Comparison of ENCODE assay signal across 11 cellular contexts in genomic region chr22:22935056-22935545, GRCh38. TPM values are rescaled to one million over a fixed set of nuclear protein-coding genes. Genes with fewer than 3 reads are reported as not detected.
DNase-seq lines count a peak whose midpoint lies in the region; ATAC-seq and TF ChIP-seq lines count a peak whose summit lies in the region.
"Had no signal": no experiment of that assay in that cellular context is flagged by ENCODE, and none has a peak within 500 bp of the region (broad histone marks: within the 10 kb centered on the region; RNA-seq: fewer than 3 reads in every experiment).

No MANE protein-coding gene starts in this region.

- WGBS in psoas muscle, 3 donors = 77 to 98% (median 80%) methylated on average over 3 of the region's 3 CpGs

- ATAC-seq in GM19043 (IDR thresholded peaks at IDR 0.05; ENCODE audit: low read depth, unreplicated experiment) (peak; percentile 19), HG02571 (IDR thresholded peaks at IDR 0.05; ENCODE audit: unreplicated experiment) (peak; percentile 19), HG03439 (IDR thresholded peaks at IDR 0.05; ENCODE audit: unreplicated experiment) (peak; percentile 13), psoas muscle (no peak)

- DNase-seq in psoas muscle (peak; percentile 1 to 28), iPS-NIHi11 (ENCODE audit: low spot score) (no peak), RKO (ENCODE audit: low spot score) (no peak)
- no peak for DNase-seq in activated naive CD4-positive, alpha-beta T cell treated with anti-CD3 and anti-CD28 coated beads, Interleukin-2, amount 50 U/mL, for 16 hours
- DNase-seq: NCI-H1694 had no signal

- H3K27me3 ChIP-seq in psoas muscle (ENCODE audit: insufficient read depth in 3 of 3, low read length in 2 of 3) = no peaks in the 10 kb centered on the region

- no peaks in the 10 kb centered on the region for H3K4me1 ChIP-seq in psoas muscle

- H3K4me3 ChIP-seq in psoas muscle = no peak overlapping the region

- no peak overlapping the region for H3K27ac ChIP-seq in psoas muscle

- intact Hi-C loops in psoas muscle (cut with DNase I) = no loop called here

- H3K9me3 ChIP-seq in psoas muscle = no peaks in the 10 kb centered on the region

- H3K36me3 ChIP-seq in psoas muscle (ENCODE audit: insufficient read depth in 1 of 2, low read depth in 1 of 2) = no peaks in the 10 kb centered on the region

- TF ChIP-seq CTCF in psoas muscle (IDR thresholded peaks at IDR 0.05) = no peak

RNA-seq across cellular contexts. Expression of gene IGLL5, which starts 47.5 kb away (rescaled TPM):
- under 1 TPM in 2 of 4 donors, not detected in 2; 0.45 to 0.50 TPM for total RNA-seq in psoas muscle
- under 1 TPM in 1 of 3 donors, not detected in 2; 0.06 TPM for polyA plus RNA-seq in psoas muscle
- total RNA-seq: H9, lower leg skin, pulmonary artery endothelial cell had no signal

Comparison
In these comparisons a context has a peak if more than half of its experiments do, and no peak if none do; other contexts are left out.
1. ATAC-seq: peak in GM19043 (single experiment), HG02571 (single experiment) and HG03439 (single experiment); none in psoas muscle (0 of 4).
2. DNase-seq: peak in psoas muscle (2 of 2); none in iPS-NIHi11 (single experiment), RKO (single experiment) and activated naive CD4-positive, alpha-beta T cell treated with anti-CD3 and anti-CD28 coated beads, Interleukin-2, amount 50 U/mL, for 16 hours (single experiment).